Comparison of ENCODE assay signal across 8 cellular contexts in genomic region chr1:27392778-27393635, GRCh38. TPM values are rescaled to one million over a fixed set of nuclear protein-coding genes. Genes with fewer than 3 reads are reported as not detected.
A peak's percentile ranks its signal among the peaks of the same experiment; 100 is the strongest.
DNase-seq lines count a peak whose midpoint lies in the region; ATAC-seq and TF ChIP-seq lines count a peak whose summit lies in the region.

No MANE protein-coding gene starts in this region.

- H3K36me3 ChIP-seq in PC-3 (ENCODE audit: low read depth, low read length) (no peaks in the 10 kb centered on the region), rectal smooth muscle tissue (ENCODE audit: control insufficient read depth, insufficient read depth, low read length) (no peaks in the 10 kb centered on the region)

- TF ChIP-seq CTCF in PC-3 (conservative IDR thresholded peaks at IDR 0.05; ENCODE audit: low read depth, low read length): peak; percentile 40

- H3K27ac ChIP-seq in PC-3 (ENCODE audit: low read length): peak overlapping the region; percentile 64
- no peak overlapping the region for H3K27ac ChIP-seq in rectal smooth muscle tissue (ENCODE audit: low read depth, low read length)

- H3K9ac ChIP-seq in PC-3 (ENCODE audit: low read length): peak overlapping the region; percentile 97
- H3K9ac ChIP-seq in rectal smooth muscle tissue (ENCODE audit: low read length): no peak overlapping the region

- H2AFZ ChIP-seq in PC-3 (ENCODE audit: low read length): peak overlapping the region; percentile 98

- peaks cover 3% of the 10 kb centered on the region for H3F3A ChIP-seq in PC-3 (ENCODE audit: low read length, unreplicated experiment)

- intact Hi-C loops in PC-3 (cut with micrococcal nuclease): loop anchor here (1.0 kb wide), 1 partner anchor 94 kb away; no protein-coding TSS in a partner anchor

- H3K4me3 ChIP-seq in PC-3 (ENCODE audit: low read length) (peak overlapping the region; percentile 100), rectal smooth muscle tissue (ENCODE audit: low read length) (peak overlapping the region; percentile 53)

- POLR2A ChIA-PET in PC-3 (lab: Charles Lee; ENCODE audit: unreplicated experiment): interaction anchor here (0.7 kb wide), 1 partner anchor 1875 kb away, joined by 5 read pairs; no protein-coding TSS in a partner anchor

- H3K4me1 ChIP-seq in PC-3 (ENCODE audit: insufficient read depth, low read length) (peaks cover 25% of the 10 kb centered on the region), rectal smooth muscle tissue (ENCODE audit: control insufficient read depth, insufficient read depth, low read length) (peaks cover 8% of the 10 kb centered on the region)

- H4K20me1 ChIP-seq in PC-3 (ENCODE audit: low read length): no peaks in the 10 kb centered on the region

- peak; percentile 14 for ATAC-seq in PC-3

- H3K79me2 ChIP-seq in PC-3 (ENCODE audit: low read length): peaks cover 20% of the 10 kb centered on the region

- H3K4me2 ChIP-seq in PC-3 (ENCODE audit: low read length): peak overlapping the region; percentile 99

- TF ChIP-seq POLR2A in erythroblast (IDR thresholded peaks at IDR 0.05; ENCODE audit: low read length): peak; percentile 21

- DNase-seq in NCI-H748 (lab: John Stamatoyannopoulos, UW; ENCODE audit: unreplicated experiment) (peak; percentile 27), NCI-H748 treated with DMSO at 0.1 percent for 48 hours (lab: John Stamatoyannopoulos, UW) (no peak), PC-3 (peak; percentile 28), erythroblast (lab: John Stamatoyannopoulos, UW) (peak in 1 of 2 experiments; percentile 65), NOMO-1 treated with dmso at 0.1 percent for 144 hours (lab: John Stamatoyannopoulos, UW; ENCODE audit: unreplicated experiment) (no peak), activated gamma-delta T cell treated with Interleukin-2 at 50 U/mL for 16 hours (no peak), COR-L47 (lab: John Stamatoyannopoulos, UW) (no peak)

- H3K9me3 ChIP-seq in PC-3 (ENCODE audit: low read length): no peaks in the 10 kb centered on the region

- H3K9me2 ChIP-seq in PC-3 (replicated peaks; ENCODE audit: low read length): no peaks in the 10 kb centered on the region

- BruUV-seq in PC-3 (replicated peaks; lab: Mats Ljungman, UMichigan): no TSS peak

- H3K27me3 ChIP-seq in PC-3 (ENCODE audit: low read length) (no peaks in the 10 kb centered on the region), rectal smooth muscle tissue (ENCODE audit: control insufficient read depth, insufficient read depth, low read length) (no peaks in the 10 kb centered on the region)

- CTCF ChIA-PET in PC-3 (lab: Charles Lee): no interaction called here

RNA-seq across cellular contexts. Expression of gene GPR3, which starts 0.6 kb away (rescaled TPM):
- 4.7 TPM in 2 replicates for total RNA-seq in PC-3 (2014; rRNA removed)

RNA-seq across cellular contexts. Expression of gene CD164L2, which starts 9.9 kb away (rescaled TPM):
- total RNA-seq in PC-3 (2014; rRNA removed): 0.40 and 0.47 TPM in 2 replicates

RNA-seq across cellular contexts. Expression of gene FCN3, which starts 18.4 kb away (rescaled TPM):
- not detected in 2 replicates for total RNA-seq in PC-3 (2014; rRNA removed)

RNA-seq across cellular contexts. Expression of gene MAP3K6, which starts 26.2 kb away (rescaled TPM):
- 25.1 and 44.5 TPM in 2 replicates for total RNA-seq in PC-3 (2014; rRNA removed)

RNA-seq across cellular contexts. Expression of gene SYTL1, which starts 51.2 kb away (rescaled TPM):
- 26.8 and 34.3 TPM in 2 replicates for total RNA-seq in PC-3 (2014; rRNA removed)

Comparison
In these comparisons a context has a peak if more than half of its experiments do, and no peak if none do; other contexts are left out.
1. DNase-seq: peak in NCI-H748 (single experiment) and PC-3 (single experiment); none in NCI-H748 treated with DMSO at 0.1 percent for 48 hours (single experiment), NOMO-1 treated with dmso at 0.1 percent for 144 hours (single experiment), activated gamma-delta T cell treated with Interleukin-2 at 50 U/mL for 16 hours (single experiment) and COR-L47 (single experiment).